8 cellular contexts compared by ENCODE assay signal in the genomic region with DNA sequence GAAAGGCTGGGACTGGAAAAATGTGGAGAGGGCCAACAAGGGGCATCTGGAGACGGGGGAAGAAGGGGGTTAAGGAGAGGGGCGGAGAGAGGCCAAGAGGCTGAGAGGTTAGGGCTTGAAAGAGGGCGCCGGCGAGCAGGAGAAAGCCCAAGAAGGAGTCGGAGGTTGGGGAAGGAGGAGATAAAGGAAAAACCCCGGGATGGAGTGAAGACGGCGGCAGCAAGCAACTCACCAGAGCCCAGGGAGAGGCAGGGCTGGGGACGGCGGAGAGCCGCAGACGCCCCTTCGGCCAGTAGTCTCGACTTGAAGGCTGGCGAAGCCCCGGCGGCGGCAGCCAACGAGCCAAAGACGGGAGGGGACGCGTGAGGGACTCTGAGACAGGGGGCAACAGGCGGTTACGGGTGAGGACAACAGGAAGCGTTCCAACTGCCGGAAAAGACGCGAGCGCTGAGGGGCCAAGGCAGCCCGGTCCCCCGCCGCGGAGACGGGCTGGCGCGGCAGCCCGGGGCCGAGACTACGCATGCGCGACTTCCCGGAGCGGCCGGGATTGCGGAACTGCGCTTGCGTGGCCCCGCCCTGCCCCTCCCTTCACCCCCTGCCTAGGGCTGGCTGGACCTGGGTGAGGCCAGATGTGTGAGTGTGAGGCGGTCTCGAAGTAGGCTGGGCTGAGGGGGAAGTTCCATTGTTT. TPM values are rescaled to one million over a fixed set of nuclear protein-coding genes. Genes with fewer than 3 reads are reported as not detected.
DNase-seq lines count a peak whose midpoint lies in the region; ATAC-seq and TF ChIP-seq lines count a peak whose summit lies in the region.

A gene (minus strand): TSS at position 522 of the 688 bp plus-strand sequence. CDS start 7,277 bp downstream, outside the sequence.

- H3K4me3 Mint-ChIP-seq in type B pancreatic cell: peak within 1 kb of the TSS; percentile 97

- no peaks in the 10 kb centered on the region for H3K9me3 Mint-ChIP-seq in type B pancreatic cell

- peaks cover 27% of the 10 kb centered on the region for H3K4me1 Mint-ChIP-seq in type B pancreatic cell (ENCODE audit: unreplicated experiment)

- peak; percentile 72 for ATAC-seq in HG02870 (IDR thresholded peaks at IDR 0.05; ENCODE audit: unreplicated experiment)
- peak; percentile 95 to 99 (median 96) for ATAC-seq in heart right ventricle

- H3K27ac ChIP-seq in adrenal gland (peak within 1 kb of the TSS; percentile 82 to 96 (median 94)), heart right ventricle (peak within 1 kb of the TSS; percentile 89 to 100 (median 98))

- H3K27me3 ChIP-seq in adrenal gland: no peaks in the 10 kb centered on the region
- H3K27me3 ChIP-seq in heart right ventricle: no peaks in the 10 kb centered on the region

- DNase-seq in NCI-H146 treated with DMSO at 0.1 percent for 48 hours (lab: John Stamatoyannopoulos, UW; ENCODE audit: unreplicated experiment) (peak; percentile 91), T-helper 1 cell (peak; percentile 89 to 92 (median 91)), adrenal gland (peak; percentile 89 to 94 (median 92)), heart right ventricle (peak; percentile 93 to 96), posterior cingulate gyrus (peak; percentile 80 to 97 (median 88)), type B pancreatic cell (ENCODE audit: extremely low spot score, unreplicated experiment) (peak; percentile 95)

- peak; percentile 89 to 90 for TF ChIP-seq POLR2A in adrenal gland (IDR thresholded peaks at IDR 0.05)

- no peaks in the 10 kb centered on the region for H3K27me3 Mint-ChIP-seq in type B pancreatic cell

- peak within 1 kb of the TSS; percentile 31 to 95 (median 85) for H3K4me3 ChIP-seq in adrenal gland
- H3K4me3 ChIP-seq in heart right ventricle: peak within 1 kb of the TSS; percentile 77 to 98 (median 93)

- TF ChIP-seq CTCF in GM12873 (IDR thresholded peaks at IDR 0.05; ENCODE audit: insufficient read depth, low read depth, low read length, missing control alignments) (peak; percentile 22), adrenal gland (IDR thresholded peaks at IDR 0.05) (peak in 1 of 6 experiments; percentile 10), heart right ventricle (IDR thresholded peaks at IDR 0.05) (peak in 4 of 9 donors; percentile 8 to 33 (median 29)), type B pancreatic cell (conservative IDR thresholded peaks at IDR 0.05) (peak; percentile 13)

- 0 to 1% (median 0%) methylated on average over 19 to 51 of the region's 51 CpGs for WGBS in adrenal gland, 4 donors
- 0% methylated on average over 47 to 51 of the region's 51 CpGs for WGBS in heart right ventricle, 2 donors

- peaks cover 16 to 27% of the 10 kb centered on the region in 2 donors for H3K4me1 ChIP-seq in adrenal gland (replicated peaks in 1 of 2)
- peaks cover 5 to 51% (median 39%) of the 10 kb centered on the region in 9 donors for H3K4me1 ChIP-seq in heart right ventricle

- H3K36me3 ChIP-seq in adrenal gland (replicated peaks in 1 of 2): no peaks in the 10 kb centered on the region
- H3K36me3 ChIP-seq in heart right ventricle: peaks cover 0 to 5% (median 0%) of the 10 kb centered on the region in 9 donors

- intact Hi-C loops in adrenal gland (cut with DNase I): loop anchor here (10.0 kb wide), 1 partner anchor 48 kb away; a partner anchor contains a TSS
- intact Hi-C loops in heart right ventricle (cut with DNase I): loop anchor here in 8 of 10 donors (1.0 to 10.0 kb wide), 9 partner anchors 19 to 438 kb away; a partner anchor contains a TSS
- intact Hi-C loops in posterior cingulate gyrus (cut with DNase I): loop anchor here (1.0 to 5.0 kb wide), 3 partner anchors 47 to 124 kb away; a partner anchor contains a TSS

- H3K27ac Mint-ChIP-seq in type B pancreatic cell: peak within 1 kb of the TSS; percentile 96

- peaks cover 4% of the 10 kb centered on the region for H3K36me3 Mint-ChIP-seq in type B pancreatic cell

- H3K9me3 ChIP-seq in adrenal gland (replicated peaks in 1 of 3) (no peaks in the 10 kb centered on the region), heart right ventricle (no peaks in the 10 kb centered on the region)

RNA-seq across cellular contexts. Expression of the gene that starts here (rescaled TPM):
- 10 to 100 TPM in 6 of 8 donors, 1 to 10 TPM in 2; 7.4 to 21.3 (median 12.1) TPM for total RNA-seq in adrenal gland
- polyA plus RNA-seq in adrenal gland: 10 to 100 TPM; 13.9 to 17.8 (median 16.6) TPM
- 10 to 100 TPM; 13.2 to 23.8 (median 21.5) TPM for total RNA-seq in heart right ventricle
- 10 to 100 TPM; 12.9 to 22.1 TPM for polyA plus RNA-seq in heart right ventricle
- 50.1 and 64.9 TPM in 2 replicates for total RNA-seq in type B pancreatic cell (ENCODE audit: low replicate concordance)

Comparison
In these comparisons a context has a peak if more than half of its experiments do, and no peak if none do; other contexts are left out.
1. Peak in every context shown above with its lines: DNase-seq, ATAC-seq, H3K4me3 ChIP-seq and H3K27ac ChIP-seq.